ENCODE assay signal across 12 cellular contexts in the genomic region with DNA sequence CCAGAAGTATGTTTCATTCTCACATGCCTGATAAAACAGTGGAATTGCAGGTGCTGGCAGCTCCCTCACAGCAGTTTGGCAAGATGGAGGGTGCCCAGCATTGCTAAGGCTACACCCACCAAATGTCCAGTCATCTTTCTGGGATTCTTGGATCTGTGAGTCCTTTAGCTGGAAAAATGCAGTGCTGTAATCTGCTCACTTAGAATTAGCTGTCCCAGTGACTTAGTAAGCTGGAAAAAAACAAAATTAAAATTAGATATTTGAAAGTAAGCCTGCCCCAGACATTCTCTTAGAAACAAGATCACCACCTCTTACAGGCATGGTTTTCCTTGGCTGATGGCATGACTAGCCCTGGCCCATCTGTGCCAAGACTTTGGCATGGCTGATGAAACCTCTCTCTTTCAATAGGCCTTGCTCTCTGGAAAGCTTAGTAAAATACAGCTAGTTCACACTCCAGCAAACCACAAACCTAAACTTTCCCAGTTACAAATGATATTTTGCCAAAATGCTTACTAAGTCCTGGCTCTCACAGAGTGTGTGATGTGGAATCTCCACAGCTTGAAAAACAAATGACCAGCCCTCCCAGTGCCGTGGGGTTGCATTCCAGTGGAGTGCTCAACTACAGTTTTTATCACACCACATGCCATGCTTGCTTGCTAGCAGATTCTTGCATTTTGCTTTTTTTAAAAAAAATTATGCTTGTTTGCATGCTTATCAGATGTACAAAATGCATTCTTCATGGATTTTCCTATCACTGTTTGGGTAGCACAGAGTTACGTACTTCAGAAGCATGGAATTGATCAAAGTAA.
DNase-seq lines count a peak whose midpoint lies in the region; ATAC-seq and TF ChIP-seq lines count a peak whose summit lies in the region.
"Had no signal": no experiment of that assay in that cellular context is flagged by ENCODE, and none has a peak within 500 bp of the region (broad histone marks: within the 10 kb centered on the region; RNA-seq: fewer than 3 reads in every experiment).

No MANE protein-coding gene starts in this region.

- H3K27ac ChIP-seq in ascending aorta = peak overlapping the region; percentile 71 to 74
- peak overlapping the region; percentile 65 for H3K27ac ChIP-seq in left ventricle myocardium inferior (replicated peaks)

- intact Hi-C loops in ascending aorta (cut with DNase I) = loop anchor here (5.0 to 10.0 kb wide), 3 partner anchors 562 to 988 kb away; a partner anchor contains a TSS
- intact Hi-C loops in left ventricle myocardium inferior (cut with micrococcal nuclease) = no loop called here

- H3K36me3 Mint-ChIP-seq in effector memory CD8-positive, alpha-beta T cell (ENCODE audit: insufficient read depth) = no peaks in the 10 kb centered on the region

- H3K4me3 Mint-ChIP-seq in effector memory CD8-positive, alpha-beta T cell = no peak overlapping the region
- H3K4me3 Mint-ChIP-seq: dendritic cell treated with granulocyte-macrophage colony-stimulating factor and Interleukin-4, amounts not matched to agents 40 ng/mL and 50 ng/mL, for 4 days had no signal

- no peaks in the 10 kb centered on the region for H3K9me3 ChIP-seq in ascending aorta
- H3K9me3 ChIP-seq in left ventricle myocardium inferior (replicated peaks) = no peaks in the 10 kb centered on the region

- no peak overlapping the region for H3K27ac Mint-ChIP-seq in effector memory CD8-positive, alpha-beta T cell
- H3K27ac Mint-ChIP-seq: dendritic cell treated with granulocyte-macrophage colony-stimulating factor and Interleukin-4, amounts not matched to agents 40 ng/mL and 50 ng/mL, for 4 days had no signal

- no peaks in the 10 kb centered on the region for H3K27me3 ChIP-seq in ascending aorta
- H3K27me3 ChIP-seq in left ventricle myocardium inferior (ENCODE audit: low read depth) = no peaks in the 10 kb centered on the region

- TF ChIP-seq CTCF in ascending aorta (IDR thresholded peaks at IDR 0.05) (no peak), left ventricle myocardium inferior (IDR thresholded peaks at IDR 0.05; ENCODE audit: borderline replicate concordance) (no peak)

- DNase-seq in GM04504 (ENCODE audit: low read depth) (peak; percentile 63), ascending aorta (ENCODE audit: low spot score in 2 of 2) (peak in 1 of 2 donors; percentile 87), left ventricle myocardium inferior (no peak), skeletal muscle cell (ENCODE audit: low read depth) (peak; percentile 84), GM19238 (ENCODE audit: insufficient read length, low spot score) (no peak)
- DNase-seq in effector memory CD8-positive, alpha-beta T cell = no peak
- DNase-seq: left colon, NCI-H1417 treated with DMSO at 0.1 percent for 48 hours, SHP77 treated with DMSO at 0.1 percent for 48 hours had no signal

- H3K4me1 Mint-ChIP-seq in effector memory CD8-positive, alpha-beta T cell (ENCODE audit: low read depth in 2 of 2) = no peaks in the 10 kb centered on the region

- H3K27me3 Mint-ChIP-seq in effector memory CD8-positive, alpha-beta T cell = no peaks in the 10 kb centered on the region
- H3K27me3 Mint-ChIP-seq: dendritic cell treated with granulocyte-macrophage colony-stimulating factor and Interleukin-4, amounts not matched to agents 40 ng/mL and 50 ng/mL, for 4 days had no signal

- no peak overlapping the region for H3K4me3 ChIP-seq in ascending aorta
- H3K4me3 ChIP-seq in left ventricle myocardium inferior = no peak overlapping the region
- no peak overlapping the region for H3K4me3 ChIP-seq in skeletal muscle cell (ENCODE audit: low read depth, low read length)

- H3K36me3 ChIP-seq in ascending aorta (no peaks in the 10 kb centered on the region), left ventricle myocardium inferior (no peaks in the 10 kb centered on the region)

- ATAC-seq in HG02852 (IDR thresholded peaks at IDR 0.05; ENCODE audit: unreplicated experiment) (no peak), GM19463 (IDR thresholded peaks at IDR 0.05; ENCODE audit: unreplicated experiment) (no peak)
- no peak for ATAC-seq in effector memory CD8-positive, alpha-beta T cell (replicated peaks)
- ATAC-seq: left colon had no signal

- peaks cover 0 to 25% of the 10 kb centered on the region in 2 donors for H3K4me1 ChIP-seq in ascending aorta
- H3K4me1 ChIP-seq in left ventricle myocardium inferior = peaks cover 49% of the 10 kb centered on the region

- no peaks in the 10 kb centered on the region for H3K9me3 Mint-ChIP-seq in effector memory CD8-positive, alpha-beta T cell
- H3K9me3 Mint-ChIP-seq: dendritic cell treated with granulocyte-macrophage colony-stimulating factor and Interleukin-4, amounts not matched to agents 40 ng/mL and 50 ng/mL, for 4 days had no signal

Comparison
In these comparisons a context has a peak if more than half of its experiments do, and no peak if none do; other contexts are left out.
1. DNase-seq: peak in GM04504 (single experiment) and skeletal muscle cell (single experiment); none in left ventricle myocardium inferior (single experiment), GM19238 (single experiment) and effector memory CD8-positive, alpha-beta T cell (0 of 3).